ENCODE assay signal across 28 cellular contexts in the genomic region with DNA sequence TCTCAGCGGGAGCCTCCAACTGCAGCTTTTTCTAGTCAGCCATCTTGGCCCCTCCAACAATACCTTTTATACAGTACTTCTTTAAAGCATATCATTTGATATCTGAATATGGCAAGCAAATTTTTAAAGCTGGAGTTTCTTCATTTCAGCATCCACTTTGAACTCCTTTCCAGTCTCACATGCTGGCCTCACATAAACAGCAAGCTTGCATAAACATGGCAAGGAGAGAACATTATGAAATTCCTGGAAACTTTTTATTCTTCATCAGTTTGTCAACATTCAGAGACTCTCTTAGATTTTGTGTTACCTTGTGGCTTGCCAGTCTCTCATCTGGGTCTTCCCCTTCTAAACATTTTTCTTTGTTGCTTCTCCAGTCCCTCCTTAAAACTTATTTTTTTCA.
"Had no signal": no experiment of that assay in that cellular context is flagged by ENCODE, and none has a peak within 500 bp of the region (broad histone marks: within the 10 kb centered on the region; RNA-seq: fewer than 3 reads in every experiment).

No MANE protein-coding gene starts in this region.

- H3K4me3 ChIP-seq: adrenal gland, PC-9 had no signal

- H2AFZ ChIP-seq: PC-9 had no signal

- H3K9me3 ChIP-seq: adrenal gland had no signal

- H3K36me3 ChIP-seq: adrenal gland, WERI-Rb-1 had no signal

- H3K27ac ChIP-seq: adrenal gland, PC-9, WERI-Rb-1 had no signal

- ATAC-seq: activated CD8-positive, alpha-beta T cell treated with anti-CD3 and anti-CD28 coated beads, Interleukin-2, amount 10 ng/mL, durations not matched to agents 7 days and 5 days had no signal

- H3K27me3 ChIP-seq: adrenal gland had no signal

- H3K4me2 ChIP-seq: PC-9 had no signal

- H3K4me1 ChIP-seq: adrenal gland had no signal

- DNase-seq: activated CD4-positive, alpha-beta T cell treated with anti-CD3 and anti-CD28 coated beads for 1 hour; activated CD4-positive, alpha-beta T cell treated with anti-CD3 and anti-CD28 coated beads for 48 hours; activated CD4-positive, alpha-beta T cell treated with anti-CD3 and anti-CD28 coated beads, Interleukin-2, amount 50 U/mL, for 4 hours; activated CD4-positive, CD25-positive, alpha-beta regulatory T cell; activated CD8-positive, alpha-beta T cell treated with anti-CD3 and anti-CD28 coated beads, Interleukin-2, amount 10 ng/mL, durations not matched to agents 7 days and 5 days; activated gamma-delta T cell; activated naive CD4-positive, alpha-beta T cell treated with Interleukin-2 at 50 U/mL for 16 hours; activated naive CD8-positive, alpha-beta T cell treated with anti-CD3 and anti-CD28 coated beads, Interleukin-2, amount 10 ng/mL, durations not matched to agents 7 days and 5 days; activated T-cell treated with anti-CD3 and anti-CD28 coated beads, Interleukin-2, amount 50 U/mL, for 24 hours; adrenal gland; anterior cingulate cortex; central memory CD4-positive, alpha-beta T cell; Karpas-422; KBM-7; NCI-H1105 treated with DMSO at 0.1 percent for 48 hours; NCI-H1436; NCI-H1694; NCI-H1930; NCI-H2081 treated with DMSO at 0.1 percent for 48 hours; NCI-H226; NCI-H446 treated with DMSO at 0.1 percent for 48 hours; PC-9; Right ventricle myocardium superior; SW 1271; T-helper 1 cell; T-helper 2 cell; T-helper 9 cell; WERI-Rb-1 had no signal
